In the genomic region with DNA sequence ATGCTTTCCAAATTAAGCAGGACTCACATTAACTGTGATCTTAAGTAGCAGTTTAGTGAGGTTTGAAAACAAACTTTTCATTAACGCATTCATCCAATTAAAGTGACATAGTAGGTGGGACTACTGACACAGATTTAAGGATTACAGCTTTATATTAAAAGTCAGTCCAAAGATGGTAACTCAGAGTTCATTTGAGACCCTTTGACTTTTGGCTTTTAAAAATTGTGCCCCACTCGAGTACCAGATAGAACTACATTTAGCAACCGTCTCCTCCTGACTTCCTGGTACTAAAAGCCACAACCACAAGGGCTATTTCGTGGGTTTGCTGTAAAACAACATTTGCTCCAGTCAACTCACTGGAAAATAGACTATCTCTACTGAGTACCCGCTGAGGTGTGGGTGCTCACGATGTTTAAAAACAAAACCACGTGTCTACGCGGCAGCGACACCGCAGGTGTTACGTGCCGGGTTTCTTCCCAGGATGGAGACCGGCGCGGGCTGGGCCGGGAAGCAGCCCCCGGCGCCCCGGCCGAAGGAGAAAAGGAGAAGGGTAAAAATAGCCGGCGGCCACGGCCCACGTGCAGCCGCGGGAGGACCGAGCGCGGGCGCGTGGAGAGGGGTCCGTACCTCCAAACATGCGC, we compare ENCODE assay signal across 8 cellular contexts.
DNase-seq lines count a peak whose midpoint lies in the region; ATAC-seq, FAIRE-seq and TF ChIP-seq lines count a peak whose summit lies in the region.
"Not testable (repeated sequence)": the region's sequence is repeated elsewhere in the genome, so short reads cannot be mapped to it uniquely, and the experiment has no call there.

No MANE protein-coding gene starts in this region.

- H2BK12ac ChIP-seq in H1 (ENCODE audit: low read depth, low read length), result not testable (repeated sequence)

- H4K5ac ChIP-seq in H1 (ENCODE audit: insufficient read length, low read depth, low read length), result not testable (repeated sequence)

- intact Hi-C loops in activated CD4-positive, alpha-beta T cell treated with anti-CD3 and anti-CD28 coated beads for 36 hours (cut with DNase I, micrococcal nuclease), result loop anchor here in 1 of 2 experiments (10.0 kb wide), 2 partner anchors 341 to 601 kb away; a partner anchor contains a TSS

- CTCF ChIA-PET in activated CD4-positive, alpha-beta T cell treated with anti-CD3 and anti-CD28 coated beads for 36 hours (lab: Charles Lee); H1 (lab: Charles Lee; ENCODE audit: partially characterized antibody): not testable (repeated sequence)

- H3K27me3 ChIP-seq in H1 (replicated peaks in 1 of 4; ENCODE audit: control insufficient read depth in 3 of 4, extremely low read depth in 1 of 4, insufficient read depth in 3 of 4, low read length in 3 of 4), result not testable (repeated sequence)

- not testable (repeated sequence) for H3K4me1 Mint-ChIP-seq in activated CD4-positive, alpha-beta T cell treated with anti-CD3 and anti-CD28 coated beads for 36 hours

- H3K4ac ChIP-seq in H1 (replicated peaks; ENCODE audit: insufficient read length, low read depth, low read length), result not testable (repeated sequence)

- not testable (repeated sequence) for TF ChIP-seq CTCF in H1 (IDR thresholded peaks at IDR 0.05; ENCODE audit: control extremely low read depth in 1 of 3, insufficient read depth in 1 of 3, low read depth in 1 of 3, low read length in 3 of 3)

- TF ChIP-seq POLR2A in H1 (IDR thresholded peaks at IDR 0.05; ENCODE audit: control extremely low read depth in 1 of 2, low read depth in 2 of 2, low read length in 2 of 2), result not testable (repeated sequence)

- H2AFZ ChIP-seq in H1 (ENCODE audit: low read length), result not testable (repeated sequence)

- H2BK20ac ChIP-seq in H1 (ENCODE audit: low read length), result not testable (repeated sequence)

- not testable (repeated sequence) for H3K14ac ChIP-seq in H1 (ENCODE audit: insufficient read length)

- POLR2A ChIA-PET in activated CD4-positive, alpha-beta T cell treated with anti-CD3 and anti-CD28 coated beads for 36 hours (lab: Charles Lee); H1 (lab: Charles Lee; ENCODE audit: partially characterized antibody): not testable (repeated sequence)

- not testable (repeated sequence) for H4K91ac ChIP-seq in H1 (replicated peaks; ENCODE audit: insufficient read length, low read length)

- H3K4me3 ChIP-seq in H1 (ENCODE audit: extremely low read depth in 1 of 4, insufficient read depth in 2 of 4, low read depth in 3 of 4, low read length in 4 of 4), result peak overlapping the region; percentile 53 to 77 (median 68)

- WGBS in H1 (ENCODE audit: extremely low coverage in 1 of 2, insufficient coverage in 1 of 2, insufficient read length in 1 of 2, insufficient replicate concordance in 2 of 2, low coverage in 1 of 2, low lambda C conversion rate in 2 of 2, missing lambda C conversion rate in 1 of 2), 2 experiments, result 4% methylated on average over 14 of the region's 34 CpGs; no CpG with 5 or more reads in 1 of the 2 experiments

- H3K23ac ChIP-seq in H1 (ENCODE audit: insufficient read length), result not testable (repeated sequence)

- not testable (repeated sequence) for H3K18ac ChIP-seq in H1 (ENCODE audit: extremely low read depth, low read length)

- not testable (repeated sequence) for H3K9me3 Mint-ChIP-seq in activated CD4-positive, alpha-beta T cell treated with anti-CD3 and anti-CD28 coated beads for 36 hours (ENCODE audit: low read depth)

- H2BK5ac ChIP-seq in H1 (ENCODE audit: low read depth, low read length), result not testable (repeated sequence)

- TF ChIP-seq EP300 in H1 (IDR thresholded peaks at IDR 0.05; ENCODE audit: borderline replicate concordance in 1 of 2, low read depth in 2 of 2, low read length in 2 of 2), result not testable (repeated sequence)

- H3K9me3 ChIP-seq in H1 (ENCODE audit: insufficient read depth in 2 of 2, low read depth in 1 of 2, low read length in 1 of 2), result not testable (repeated sequence)

- not testable (repeated sequence) for H3K56ac ChIP-seq in H1 (replicated peaks; ENCODE audit: insufficient read length, low read depth, low read length)

- peak overlapping the region; percentile 76 for H3K4me3 Mint-ChIP-seq in activated CD4-positive, alpha-beta T cell treated with anti-CD3 and anti-CD28 coated beads for 36 hours

- not testable (repeated sequence) for H4K20me1 ChIP-seq in H1 (replicated peaks in 1 of 2; ENCODE audit: control insufficient read depth in 1 of 2, insufficient read depth in 2 of 2, low read length in 2 of 2)

- not testable (repeated sequence) for H3K4me1 ChIP-seq in H1 (replicated peaks in 1 of 4; ENCODE audit: control insufficient read depth in 3 of 4, insufficient read depth in 4 of 4, low read length in 3 of 4)

- not testable (repeated sequence) for H3K36me3 Mint-ChIP-seq in activated CD4-positive, alpha-beta T cell treated with anti-CD3 and anti-CD28 coated beads for 36 hours (ENCODE audit: low read depth)

- not testable (repeated sequence) for H3K23me2 ChIP-seq in H1 (ENCODE audit: low read depth, low read length)

- peak overlapping the region; percentile 45 to 60; a peak in 2 of 4 replicates for H3K4me2 ChIP-seq in H1 (ENCODE audit: insufficient read depth in 1 of 2, low read depth in 2 of 2, low read length in 2 of 2)

- H2AK5ac ChIP-seq in H1 (ENCODE audit: low read depth, low read length), result not testable (repeated sequence)

- not testable (repeated sequence) for H3K27me3 Mint-ChIP-seq in activated CD4-positive, alpha-beta T cell treated with anti-CD3 and anti-CD28 coated beads for 36 hours

- H4K8ac ChIP-seq in H1 (ENCODE audit: extremely low read depth, insufficient read depth, low read length), result not testable (repeated sequence)

- ATAC-seq in GM19351 (IDR thresholded peaks at IDR 0.05; ENCODE audit: unreplicated experiment), result peak; percentile 25
- ATAC-seq in HG02970 (IDR thresholded peaks at IDR 0.05; ENCODE audit: low FRiP score, unreplicated experiment), result peak; percentile 21
- ATAC-seq in activated CD4-positive, alpha-beta T cell treated with anti-CD3 and anti-CD28 coated beads for 36 hours, result peak; percentile 55

- not testable (repeated sequence) for H3K27ac ChIP-seq in H1 (ENCODE audit: low read depth, low read length)

- H3K36me3 ChIP-seq in H1 (ENCODE audit: control insufficient read depth in 2 of 4, insufficient read depth in 4 of 4, low read length in 3 of 4), result not testable (repeated sequence)

- H2BK120ac ChIP-seq in H1 (replicated peaks; ENCODE audit: low read depth, low read length), result not testable (repeated sequence)

- not testable (repeated sequence) for TF ChIP-seq RAD21 in H1 (IDR thresholded peaks at IDR 0.05 in 1 of 2, conservative IDR thresholded peaks at IDR 0.05 in 1 of 2; ENCODE audit: low read depth in 2 of 2, low read length in 2 of 2)

- peak overlapping the region in 1 of 4 experiments; percentile 72; a peak in 2 of 7 replicates for H3K9ac ChIP-seq in H1 (replicated peaks in 1 of 4; ENCODE audit: extremely low read depth in 1 of 4, low read depth in 3 of 4, low read length in 3 of 4)

- H3K79me2 ChIP-seq in H1 (ENCODE audit: control insufficient read depth in 1 of 2, insufficient read depth in 2 of 2, low read length in 2 of 2), result not testable (repeated sequence)

- H3K79me1 ChIP-seq in H1 (ENCODE audit: low read depth, low read length), result not testable (repeated sequence)

- H2BK15ac ChIP-seq in H1 (ENCODE audit: low read length), result not testable (repeated sequence)

- not testable (repeated sequence) for H3K27ac Mint-ChIP-seq in activated CD4-positive, alpha-beta T cell treated with anti-CD3 and anti-CD28 coated beads for 36 hours

- peak; percentile 62 for FAIRE-seq in H1 (lab: Jason Lieb, UNC)

- DNase-seq in AML-193 (lab: John Stamatoyannopoulos, UW), result peak; percentile 15 to 45
- peak; percentile 4 for DNase-seq in NCI-H2171 treated with DMSO at 0.1 percent for 48 hours (lab: John Stamatoyannopoulos, UW)
- DNase-seq in activated CD4-positive, alpha-beta T cell treated with anti-CD3 and anti-CD28 coated beads for 36 hours; H1 (ENCODE audit: low read depth in 1 of 2, low spot score in 2 of 2): not testable (repeated sequence)
- peak; percentile 10 for DNase-seq in kidney tubule cell (ENCODE audit: low spot score)
- DNase-seq in renal cortical epithelial cell (ENCODE audit: low read depth), result peak; percentile 9
